In the genomic region with DNA sequence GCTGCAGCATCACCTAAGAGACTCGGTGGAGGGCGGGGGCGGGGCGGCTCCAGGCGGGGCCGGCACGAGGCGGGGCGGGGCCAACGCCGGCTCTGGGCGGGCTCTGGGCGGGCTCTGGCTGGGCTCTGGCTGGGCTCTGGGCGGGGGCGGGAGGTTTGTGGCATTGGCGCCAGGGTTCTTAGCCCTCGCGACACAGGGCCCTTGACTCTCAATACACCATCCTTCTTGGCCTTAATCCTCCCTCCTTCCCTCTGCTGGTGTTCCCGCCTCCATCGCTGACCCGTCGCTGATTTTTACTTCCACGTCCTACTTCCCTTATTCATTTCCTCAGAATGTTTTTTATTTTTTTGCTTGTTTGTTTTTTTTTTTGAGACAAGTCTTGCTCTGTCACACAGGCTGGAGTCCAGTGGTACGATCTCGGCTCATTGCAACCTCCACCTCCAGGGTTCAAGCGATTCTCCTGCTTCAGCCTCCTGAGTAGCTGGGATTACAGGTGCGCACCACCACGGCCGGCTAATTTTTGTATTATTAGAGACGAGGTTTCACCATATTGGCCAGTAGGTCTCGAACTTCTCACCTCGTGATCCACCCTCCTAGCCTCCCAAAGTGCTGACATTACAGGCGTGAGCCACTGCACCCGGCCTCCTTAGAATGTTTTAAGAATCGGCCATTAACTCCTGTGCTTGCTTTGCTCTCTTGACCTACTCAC, we compare ENCODE assay signal across 1 cellular context.
TF ChIP-seq lines count a peak whose summit lies in the region.

A gene with protein sequence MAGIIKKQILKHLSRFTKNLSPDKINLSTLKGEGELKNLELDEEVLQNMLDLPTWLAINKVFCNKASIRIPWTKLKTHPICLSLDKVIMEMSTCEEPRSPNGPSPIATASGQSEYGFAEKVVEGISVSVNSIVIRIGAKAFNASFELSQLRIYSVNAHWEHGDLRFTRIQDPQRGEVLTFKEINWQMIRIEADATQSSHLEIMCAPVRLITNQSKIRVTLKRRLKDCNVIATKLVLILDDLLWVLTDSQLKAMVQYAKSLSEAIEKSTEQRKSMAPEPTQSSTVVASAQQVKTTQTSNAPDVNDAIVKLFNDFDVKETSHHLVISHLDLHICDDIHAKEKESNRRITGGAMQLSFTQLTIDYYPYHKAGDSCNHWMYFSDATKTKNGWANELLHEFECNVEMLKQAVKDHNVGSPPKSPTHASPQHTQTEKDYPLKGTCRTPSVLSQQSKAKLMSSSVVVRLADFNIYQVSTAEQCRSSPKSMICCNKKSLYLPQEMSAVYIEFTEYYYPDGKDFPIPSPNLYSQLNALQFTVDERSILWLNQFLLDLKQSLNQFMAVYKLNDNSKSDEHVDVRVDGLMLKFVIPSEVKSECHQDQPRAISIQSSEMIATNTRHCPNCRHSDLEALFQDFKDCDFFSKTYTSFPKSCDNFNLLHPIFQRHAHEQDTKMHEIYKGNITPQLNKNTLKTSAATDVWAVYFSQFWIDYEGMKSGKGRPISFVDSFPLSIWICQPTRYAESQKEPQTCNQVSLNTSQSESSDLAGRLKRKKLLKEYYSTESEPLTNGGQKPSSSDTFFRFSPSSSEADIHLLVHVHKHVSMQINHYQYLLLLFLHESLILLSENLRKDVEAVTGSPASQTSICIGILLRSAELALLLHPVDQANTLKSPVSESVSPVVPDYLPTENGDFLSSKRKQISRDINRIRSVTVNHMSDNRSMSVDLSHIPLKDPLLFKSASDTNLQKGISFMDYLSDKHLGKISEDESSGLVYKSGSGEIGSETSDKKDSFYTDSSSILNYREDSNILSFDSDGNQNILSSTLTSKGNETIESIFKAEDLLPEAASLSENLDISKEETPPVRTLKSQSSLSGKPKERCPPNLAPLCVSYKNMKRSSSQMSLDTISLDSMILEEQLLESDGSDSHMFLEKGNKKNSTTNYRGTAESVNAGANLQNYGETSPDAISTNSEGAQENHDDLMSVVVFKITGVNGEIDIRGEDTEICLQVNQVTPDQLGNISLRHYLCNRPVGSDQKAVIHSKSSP (N-terminal part only) (minus strand): TSS at position 24 of the 709 bp plus-strand sequence. CDS start 239 bp downstream, outside the sequence.

TF ChIP-seq in HEK293, 187 proteins besides CTCF, POLR2A, EP300 and RAD21 (continued from another document and continues in another):
- TF ChIP-seq ZNF518A (tag by site-specific recombination; conservative IDR thresholded peaks at IDR 0.05; ENCODE audit: low read depth), result 0 out of 2 replicates have a peak, but pooled peaks have one; percentile 31
- no peak for TF ChIP-seq ZNF280D (tag by site-specific recombination; IDR thresholded peaks at IDR 0.05)
- TF ChIP-seq ZNF670 (tag by site-specific recombination; IDR thresholded peaks at IDR 0.05; ENCODE audit: low read depth), result no peak
- TF ChIP-seq ZNF132 (tag by site-specific recombination; IDR thresholded peaks at IDR 0.05; ENCODE audit: borderline replicate concordance), result no peak
- TF ChIP-seq ZSCAN30 (tag by site-specific recombination; IDR thresholded peaks at IDR 0.05), result no peak
- no peak for TF ChIP-seq ZBTB21 (tag by site-specific recombination; IDR thresholded peaks at IDR 0.05)
- no peak for TF ChIP-seq ZNF302 (tag by site-specific recombination; IDR thresholded peaks at IDR 0.05; ENCODE audit: low read depth)
- no peak for TF ChIP-seq ZNF157 (tag by site-specific recombination; IDR thresholded peaks at IDR 0.05)
- TF ChIP-seq ZNF311 (tag by site-specific recombination; IDR thresholded peaks at IDR 0.05; ENCODE audit: borderline replicate concordance), result no peak
- no peak for TF ChIP-seq IKZF3 (tag by site-specific recombination; IDR thresholded peaks at IDR 0.05)
- TF ChIP-seq ZNF610 (tag by site-specific recombination; IDR thresholded peaks at IDR 0.05; ENCODE audit: borderline replicate concordance), result no peak; the same call in 1 of the 2 replicates
- no peak for TF ChIP-seq ELK4 (IDR thresholded peaks at IDR 0.05; ENCODE audit: borderline replicate concordance, low read depth, low read length)
- TF ChIP-seq SCRT2 (tag by site-specific recombination; IDR thresholded peaks at IDR 0.05), result no peak
- TF ChIP-seq, protein P1, sequence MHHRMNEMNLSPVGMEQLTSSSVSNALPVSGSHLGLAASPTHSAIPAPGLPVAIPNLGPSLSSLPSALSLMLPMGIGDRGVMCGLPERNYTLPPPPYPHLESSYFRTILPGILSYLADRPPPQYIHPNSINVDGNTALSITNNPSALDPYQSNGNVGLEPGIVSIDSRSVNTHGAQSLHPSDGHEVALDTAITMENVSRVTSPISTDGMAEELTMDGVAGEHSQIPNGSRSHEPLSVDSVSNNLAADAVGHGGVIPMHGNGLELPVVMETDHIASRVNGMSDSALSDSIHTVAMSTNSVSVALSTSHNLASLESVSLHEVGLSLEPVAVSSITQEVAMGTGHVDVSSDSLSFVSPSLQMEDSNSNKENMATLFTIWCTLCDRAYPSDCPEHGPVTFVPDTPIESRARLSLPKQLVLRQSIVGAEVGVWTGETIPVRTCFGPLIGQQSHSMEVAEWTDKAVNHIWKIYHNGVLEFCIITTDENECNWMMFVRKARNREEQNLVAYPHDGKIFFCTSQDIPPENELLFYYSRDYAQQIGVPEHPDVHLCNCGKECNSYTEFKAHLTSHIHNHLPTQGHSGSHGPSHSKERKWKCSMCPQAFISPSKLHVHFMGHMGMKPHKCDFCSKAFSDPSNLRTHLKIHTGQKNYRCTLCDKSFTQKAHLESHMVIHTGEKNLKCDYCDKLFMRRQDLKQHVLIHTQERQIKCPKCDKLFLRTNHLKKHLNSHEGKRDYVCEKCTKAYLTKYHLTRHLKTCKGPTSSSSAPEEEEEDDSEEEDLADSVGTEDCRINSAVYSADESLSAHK (tag by site-specific recombination; IDR thresholded peaks at IDR 0.05), result no peak
- no peak for TF ChIP-seq ZNF138 (tag by site-specific recombination; IDR thresholded peaks at IDR 0.05; ENCODE audit: borderline replicate concordance)
- TF ChIP-seq ZNF175 (tag by site-specific recombination; IDR thresholded peaks at IDR 0.05), result no peak
- peak; percentile 78 for TF ChIP-seq ZNF366 (tag by site-specific recombination; conservative IDR thresholded peaks at IDR 0.05)
- no peak for TF ChIP-seq ZNF629 (tag by site-specific recombination; IDR thresholded peaks at IDR 0.05)
- no peak for TF ChIP-seq ZNF623 (tag by site-specific recombination; IDR thresholded peaks at IDR 0.05)
- no peak for TF ChIP-seq ZNF23 (tag by site-specific recombination; IDR thresholded peaks at IDR 0.05; ENCODE audit: borderline replicate concordance)
- no peak for TF ChIP-seq MYNN (tag by site-specific recombination; IDR thresholded peaks at IDR 0.05; ENCODE audit: borderline replicate concordance)
- TF ChIP-seq ZNF48 (tag by site-specific recombination; IDR thresholded peaks at IDR 0.05), result no peak
- TF ChIP-seq ZNF248 (tag by site-specific recombination; IDR thresholded peaks at IDR 0.05), result no peak
- peak; percentile 56; the same call in 1 of the 2 replicates for TF ChIP-seq ZXDB (tag by site-specific recombination; IDR thresholded peaks at IDR 0.05)
- no peak for TF ChIP-seq ZNF521 (tag by site-specific recombination; IDR thresholded peaks at IDR 0.05)
- no peak for TF ChIP-seq KLF16 (tag by site-specific recombination; IDR thresholded peaks at IDR 0.05)
- TF ChIP-seq ZNF785 (tag by site-specific recombination; IDR thresholded peaks at IDR 0.05), result no peak
- TF ChIP-seq ZNF335 (tag by site-specific recombination; conservative IDR thresholded peaks at IDR 0.05), result peak; percentile 75
- no peak for TF ChIP-seq ZFP3 (tag by site-specific recombination; IDR thresholded peaks at IDR 0.05; ENCODE audit: low read depth)
- TF ChIP-seq, protein P2, sequence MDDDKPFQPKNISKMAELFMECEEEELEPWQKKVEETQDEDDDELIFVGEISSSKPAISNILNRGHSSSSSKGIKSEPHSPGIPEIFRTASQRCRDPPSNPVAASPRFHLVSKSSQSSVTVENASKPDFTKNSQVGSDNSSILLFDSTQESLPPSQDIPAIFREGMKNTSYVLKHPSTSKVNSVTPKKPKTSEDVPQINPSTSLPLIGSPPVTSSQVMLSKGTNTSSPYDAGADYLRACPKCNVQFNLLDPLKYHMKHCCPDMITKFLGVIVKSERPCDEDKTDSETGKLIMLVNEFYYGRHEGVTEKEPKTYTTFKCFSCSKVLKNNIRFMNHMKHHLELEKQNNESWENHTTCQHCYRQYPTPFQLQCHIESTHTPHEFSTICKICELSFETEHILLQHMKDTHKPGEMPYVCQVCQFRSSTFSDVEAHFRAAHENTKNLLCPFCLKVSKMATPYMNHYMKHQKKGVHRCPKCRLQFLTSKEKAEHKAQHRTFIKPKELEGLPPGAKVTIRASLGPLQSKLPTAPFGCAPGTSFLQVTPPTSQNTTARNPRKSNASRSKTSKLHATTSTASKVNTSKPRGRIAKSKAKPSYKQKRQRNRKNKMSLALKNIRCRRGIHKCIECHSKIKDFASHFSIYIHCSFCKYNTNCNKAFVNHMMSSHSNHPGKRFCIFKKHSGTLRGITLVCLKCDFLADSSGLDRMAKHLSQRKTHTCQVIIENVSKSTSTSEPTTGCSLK (tag by site-specific recombination; IDR thresholded peaks at IDR 0.05), result no peak
- no peak for TF ChIP-seq ZNF211 (tag by site-specific recombination; IDR thresholded peaks at IDR 0.05; ENCODE audit: low read depth)
- TF ChIP-seq ZFP69B (tag by site-specific recombination; IDR thresholded peaks at IDR 0.05), result no peak
- TF ChIP-seq ZSCAN18 (tag by site-specific recombination; IDR thresholded peaks at IDR 0.05), result no peak
- no peak for TF ChIP-seq ZNF560 (tag by site-specific recombination; IDR thresholded peaks at IDR 0.05; ENCODE audit: borderline replicate concordance)
